8 cellular contexts compared by ENCODE assay signal in genomic region chr12:89709994-89710872, GRCh38. TPM values are rescaled to one million over a fixed set of nuclear protein-coding genes. Genes with fewer than 3 reads are reported as not detected.
DNase-seq lines count a peak whose midpoint lies in the region; ATAC-seq and TF ChIP-seq lines count a peak whose summit lies in the region.

No MANE protein-coding gene starts in this region.

- H4K20me1 ChIP-seq in Karpas-422 (ENCODE audit: insufficient read depth, low read depth, low read length) = peaks cover 22% of the 10 kb centered on the region

- H3K27me3 Mint-ChIP-seq in activated naive CD4-positive, alpha-beta T cell treated with anti-CD3 and anti-CD28 coated beads, Interleukin-2, amount 50 U/mL, for 24 hours = no peaks in the 10 kb centered on the region

- peak overlapping the region; percentile 89 for H3K4me3 ChIP-seq in A673 (ENCODE audit: low read depth, low read length, poor library complexity, severe bottlenecking)
- peak overlapping the region; percentile 78 for H3K4me3 ChIP-seq in Karpas-422 (ENCODE audit: low read length)
- peak overlapping the region; percentile 85 for H3K4me3 ChIP-seq in parathyroid adenoma (ENCODE audit: low read depth, low read length)

- peaks cover 17% of the 10 kb centered on the region for H3K4me1 ChIP-seq in A673 (ENCODE audit: insufficient read depth, low read length, poor library complexity, severe bottlenecking)
- peaks cover 25% of the 10 kb centered on the region for H3K4me1 ChIP-seq in Karpas-422 (ENCODE audit: low read length)
- peaks cover 2% of the 10 kb centered on the region for H3K4me1 ChIP-seq in parathyroid adenoma

- no peak for TF ChIP-seq CTCF in A673 (conservative IDR thresholded peaks at IDR 0.05; ENCODE audit: low read depth, low read length)
- TF ChIP-seq CTCF in parathyroid adenoma (IDR thresholded peaks at IDR 0.05) = no peak

- no TSS peak for BruUV-seq in A673 (replicated peaks; lab: Mats Ljungman, UMichigan)

- H3K9me2 ChIP-seq in Karpas-422 (replicated peaks; ENCODE audit: insufficient read depth, low read length) = no peaks in the 10 kb centered on the region

- no peaks in the 10 kb centered on the region for H3K9me3 Mint-ChIP-seq in activated naive CD4-positive, alpha-beta T cell treated with anti-CD3 and anti-CD28 coated beads, Interleukin-2, amount 50 U/mL, for 24 hours

- H3K36me3 Mint-ChIP-seq in activated naive CD4-positive, alpha-beta T cell treated with anti-CD3 and anti-CD28 coated beads, Interleukin-2, amount 50 U/mL, for 24 hours = no peaks in the 10 kb centered on the region

- peak overlapping the region; percentile 96 for H3K4me2 ChIP-seq in Karpas-422 (ENCODE audit: low read depth, low read length, poor library complexity, severe bottlenecking)
- H3K4me2 ChIP-seq in parathyroid adenoma (ENCODE audit: low read length) = peak overlapping the region; percentile 79

- peaks cover 33% of the 10 kb centered on the region for H3K4me1 Mint-ChIP-seq in activated naive CD4-positive, alpha-beta T cell treated with anti-CD3 and anti-CD28 coated beads, Interleukin-2, amount 50 U/mL, for 24 hours

- intact Hi-C loops in A673 (cut with micrococcal nuclease; ENCODE audit: unreplicated experiment) = loop anchor here (5.0 to 10.0 kb wide), 3 partner anchors 168 to 1145 kb away; no protein-coding TSS in a partner anchor
- intact Hi-C loops in cardiac septum (cut with DNase I) = loop anchor here (5.0 to 10.0 kb wide), 2 partner anchors 168 to 265 kb away; no protein-coding TSS in a partner anchor

- H2AFZ ChIP-seq in Karpas-422 (ENCODE audit: low read length) (peak overlapping the region; percentile 98), parathyroid adenoma (peak overlapping the region; percentile 82)

- H3K27me3 ChIP-seq in A673 (replicated peaks; ENCODE audit: insufficient read depth, low read depth, low read length, poor library complexity) = no peaks in the 10 kb centered on the region
- H3K27me3 ChIP-seq in Karpas-422 (ENCODE audit: low read length) = peaks cover 4% of the 10 kb centered on the region; the same call in 1 of the 2 replicates
- no peaks in the 10 kb centered on the region for H3K27me3 ChIP-seq in parathyroid adenoma (ENCODE audit: control insufficient read depth, insufficient read depth, low read length)

- H3K9ac ChIP-seq in Karpas-422 (ENCODE audit: low read length) = peak overlapping the region; percentile 80
- peak overlapping the region; percentile 84 for H3K9ac ChIP-seq in parathyroid adenoma

- peak overlapping the region; percentile 92 for H3K27ac Mint-ChIP-seq in activated naive CD4-positive, alpha-beta T cell treated with anti-CD3 and anti-CD28 coated beads, Interleukin-2, amount 50 U/mL, for 24 hours

- H3K9me3 ChIP-seq in A673 (ENCODE audit: low read depth, low read length, poor library complexity, severe bottlenecking) (no peaks in the 10 kb centered on the region), Karpas-422 (ENCODE audit: low read length) (no peaks in the 10 kb centered on the region), parathyroid adenoma (ENCODE audit: control insufficient read depth, low read length) (no peaks in the 10 kb centered on the region)

- CTCF ChIA-PET in A673 (lab: Charles Lee) = no interaction called here

- H3K36me3 ChIP-seq in A673 (ENCODE audit: insufficient read depth, low read length, poor library complexity, severe bottlenecking) = no peaks in the 10 kb centered on the region
- H3K36me3 ChIP-seq in Karpas-422 (ENCODE audit: insufficient read depth, low read length) = no peaks in the 10 kb centered on the region
- H3K36me3 ChIP-seq in parathyroid adenoma (ENCODE audit: control insufficient read depth, insufficient read depth, low read length) = no peaks in the 10 kb centered on the region

- H3K27ac ChIP-seq in A673 (ENCODE audit: low read depth, low read length, poor library complexity, severe bottlenecking) (peak overlapping the region; percentile 96), Karpas-422 (ENCODE audit: low read length) (no peak overlapping the region), parathyroid adenoma (peak overlapping the region; percentile 90)

- peaks cover 13% of the 10 kb centered on the region for H3K79me2 ChIP-seq in Karpas-422 (ENCODE audit: low read length)
- H3K79me2 ChIP-seq in parathyroid adenoma = peaks cover 13% of the 10 kb centered on the region

- peak; percentile 2 for ATAC-seq in GM18508 (IDR thresholded peaks at IDR 0.05; ENCODE audit: insufficient read depth, unreplicated experiment)
- no peak for ATAC-seq in HG03460 (IDR thresholded peaks at IDR 0.05; ENCODE audit: unreplicated experiment)

- POLR2A ChIA-PET in A673 (lab: Charles Lee; ENCODE audit: low non-redundant PET) = no interaction called here

- peak overlapping the region; percentile 90 for H3K4me3 Mint-ChIP-seq in activated naive CD4-positive, alpha-beta T cell treated with anti-CD3 and anti-CD28 coated beads, Interleukin-2, amount 50 U/mL, for 24 hours

- DNase-seq in A673 (ENCODE audit: low spot score) (no peak), Karpas-422 (peak; percentile 50), cardiac septum (ENCODE audit: low spot score) (peak; percentile 81), MV-4-11 (lab: John Stamatoyannopoulos, UW) (no peak)

RNA-seq across cellular contexts. Expression of gene ATP2B1, which starts 1.6 kb away (rescaled TPM):
- total RNA-seq in A673 (2021) = 37.0 and 44.2 TPM in 2 replicates
- total RNA-seq in Karpas-422 (2014; rRNA removed; shearing (Covaris generic); ENCODE audit: low replicate concordance) = 5.0 and 24.7 TPM in 2 replicates
- 25.4 TPM for total RNA-seq in cardiac septum

Comparison
In these comparisons a context has a peak if more than half of its experiments do, and no peak if none do; other contexts are left out.
1. DNase-seq: peak in Karpas-422 (single experiment) and cardiac septum (single experiment); none in A673 (single experiment) and MV-4-11 (single experiment).
2. Peak in every context shown above with its lines, with median percentiles within 50 percentile points of each other: H3K4me3 ChIP-seq.